23 cellular contexts compared by ENCODE assay signal in genomic region chr5:77707786-77708185, GRCh38.
DNase-seq lines count a peak whose midpoint lies in the region; TF ChIP-seq lines count a peak whose summit lies in the region.
"Had no signal": no experiment of that assay in that cellular context is flagged by ENCODE, and none has a peak within 500 bp of the region (broad histone marks: within the 10 kb centered on the region; RNA-seq: fewer than 3 reads in every experiment).

No MANE protein-coding gene starts in this region.

- H3K56ac ChIP-seq in H9 (ENCODE audit: insufficient read length, low read depth, low read length) = no peak overlapping the region

- DNase-seq in Calu3 = no peak
- DNase-seq in LHCN-M2 (ENCODE audit: low read depth) = peak; percentile 12
- peak; percentile 66 for DNase-seq in brain microvascular endothelial cell
- DNase-seq in left kidney (ENCODE audit: low read depth, low spot score) = peak; percentile 77
- DNase-seq in sigmoid colon = no peak
- DNase-seq in occipital lobe (lab: John Stamatoyannopoulos, UW) = no peak
- no peak for DNase-seq in H9
- DNase-seq: CD8-positive, alpha-beta memory T cell; DMS53; EL; GOT3; NCI-H1092 treated with DMSO at 0.1 percent for 48 hours; NCI-H1436 treated with DMSO at 0.1 percent for 48 hours; NCI-H1930; NCI-H2227 treated with DMSO at 0.1 percent for 48 hours; NCI-H510A; NCI-H748 treated with DMSO at 0.1 percent for 48 hours; PC-9; SHP77 treated with DMSO at 0.1 percent for 48 hours had no signal

- H4K8ac ChIP-seq in H9 (replicated peaks; ENCODE audit: insufficient read length, low read depth, low read length) = no peak overlapping the region

- H3K4me3 ChIP-seq in brain microvascular endothelial cell (ENCODE audit: low read depth, low read length) = no peak overlapping the region
- H3K4me3 ChIP-seq in sigmoid colon = no peak overlapping the region
- H3K4me3 ChIP-seq: K562, PC-9, SK-N-MC had no signal

- H2BK5ac ChIP-seq in H9 (ENCODE audit: insufficient read length, low read length) = no peak overlapping the region

- H3K14ac ChIP-seq in H9 (ENCODE audit: insufficient read depth, low read length) = no peak overlapping the region

- no peak overlapping the region for H3K18ac ChIP-seq in H9 (ENCODE audit: insufficient read length, low read depth, low read length)

- H3K23me2 ChIP-seq in H9 (ENCODE audit: insufficient read length, low read depth, low read length, poor library complexity, severe bottlenecking) = no peaks in the 10 kb centered on the region

- in situ Hi-C loops in brain microvascular endothelial cell (cut with HindIII; ENCODE audit: low pct_ligation_motif_present, low sequenced_read_pairs) = no loop called here

- no peak overlapping the region for H3K27ac ChIP-seq in brain microvascular endothelial cell
- H3K27ac ChIP-seq in sigmoid colon = no peak overlapping the region
- H3K27ac ChIP-seq in H9 (ENCODE audit: insufficient read length, low read depth, low read length) = no peak overlapping the region
- H3K27ac ChIP-seq: C4-2B, PC-9, RWPE1, SK-N-MC had no signal

- 0 out of 2 replicates have a peak, but pooled peaks cover 2% of the 10 kb centered on the region for H3K79me2 ChIP-seq in H9 (ENCODE audit: insufficient read depth, low read length)

- H2BK12ac ChIP-seq in H9 (ENCODE audit: insufficient read length, low read depth, low read length) = no peak overlapping the region

- H2BK20ac ChIP-seq in H9 (ENCODE audit: low read depth, low read length, poor library complexity, severe bottlenecking) = no peak overlapping the region

- H3K4me3 Mint-ChIP-seq in Calu3 (ENCODE audit: low read depth, unreplicated experiment) = no peak overlapping the region
- no peak overlapping the region for H3K4me3 Mint-ChIP-seq in H9

- TSS peak; percentile 3 for BruUV-seq in Calu3 (replicated peaks; lab: Mats Ljungman, UMichigan)

- H2AFZ ChIP-seq in H9 (ENCODE audit: low read length) = no peak overlapping the region
- H2AFZ ChIP-seq: PC-9 had no signal

- no peak overlapping the region for H4K91ac ChIP-seq in H9 (ENCODE audit: insufficient read length, low read depth, low read length)

- H3K23ac ChIP-seq in H9 (ENCODE audit: insufficient read length, low read depth, low read length) = no peak overlapping the region

- H4K5ac ChIP-seq in H9 (ENCODE audit: insufficient read length, low read depth, low read length) = no peak overlapping the region

- no peak overlapping the region for H2BK15ac ChIP-seq in H9 (ENCODE audit: low read depth, low read length)

- H2AK5ac ChIP-seq in H9 (ENCODE audit: insufficient read length, low read length) = no peak overlapping the region

- H3K27me3 ChIP-seq in brain microvascular endothelial cell (replicated peaks) = no peaks in the 10 kb centered on the region
- no peaks in the 10 kb centered on the region for H3K27me3 ChIP-seq in sigmoid colon
- H3K27me3 ChIP-seq in H9 (ENCODE audit: insufficient read depth, low read length) = no peaks in the 10 kb centered on the region

- TF ChIP-seq CTCF in Calu3 (IDR thresholded peaks at IDR 0.05; ENCODE audit: unreplicated experiment) (no peak), brain microvascular endothelial cell (IDR thresholded peaks at IDR 0.05; ENCODE audit: low read depth, low read length, missing control alignments) (no peak), sigmoid colon (IDR thresholded peaks at IDR 0.05) (no peak), H9 (conservative IDR thresholded peaks at IDR 0.05) (no peak)

- no peak for TF ChIP-seq EP300 in sigmoid colon (IDR thresholded peaks at IDR 0.05)

- H3K27ac Mint-ChIP-seq in Calu3 (ENCODE audit: unreplicated experiment) (no peak overlapping the region), H9 (no peak overlapping the region)

- H3K9me3 Mint-ChIP-seq in Calu3 (ENCODE audit: low read depth, unreplicated experiment) (no peaks in the 10 kb centered on the region), H9 (no peaks in the 10 kb centered on the region)
- H3K9me3 Mint-ChIP-seq: CD8-positive, alpha-beta memory T cell had no signal

- intact Hi-C loops in Calu3 (cut with micrococcal nuclease; ENCODE audit: unreplicated experiment) (no loop called here), sigmoid colon (cut with DNase I) (no loop called here)

- no peaks in the 10 kb centered on the region for H4K20me1 ChIP-seq in H9 (ENCODE audit: control insufficient read depth, insufficient read depth, insufficient read length)

- no peaks in the 10 kb centered on the region for H3K9me3 ChIP-seq in sigmoid colon
- no peaks in the 10 kb centered on the region for H3K9me3 ChIP-seq in H9 (ENCODE audit: control insufficient read depth, low read depth, low read length)

- H3K9ac ChIP-seq in H9 (ENCODE audit: extremely low read depth, insufficient read length, low read length) = no peak overlapping the region

- H3K4me1 ChIP-seq in sigmoid colon (no peaks in the 10 kb centered on the region), H9 (ENCODE audit: insufficient read depth, low read length) (no peaks in the 10 kb centered on the region)

- H3K4ac ChIP-seq in H9 (ENCODE audit: low read depth, low read length) = no peak overlapping the region

- H3K79me1 ChIP-seq in H9 (ENCODE audit: insufficient read depth, low read depth, low read length, poor library complexity, severe bottlenecking) = peaks cover under 1% of the 10 kb centered on the region

- CTCF ChIA-PET in Calu3 (lab: Charles Lee) = no interaction called here

- no peak for TF ChIP-seq POLR2A in sigmoid colon (IDR thresholded peaks at IDR 0.05)

- H3K4me1 Mint-ChIP-seq in Calu3 (ENCODE audit: low read depth, unreplicated experiment) = peaks cover 7% of the 10 kb centered on the region
- no peaks in the 10 kb centered on the region for H3K4me1 Mint-ChIP-seq in H9

- WGBS in sigmoid colon, 2 donors = 99 to 100% methylated on average over 2 of the region's 2 CpGs
- no CpG with 5 or more reads among the region's 2 CpGs for WGBS in H9 (ENCODE audit: extremely low coverage, insufficient read length, low lambda C conversion rate)

- no peak overlapping the region for H2BK120ac ChIP-seq in H9 (ENCODE audit: low read depth, low read length, poor library complexity, severe bottlenecking)

- H3K36me3 Mint-ChIP-seq in Calu3 (ENCODE audit: insufficient read depth, unreplicated experiment) = peaks cover 26% of the 10 kb centered on the region
- peaks cover 22 to 43% (median 39%) of the 10 kb centered on the region in 3 experiments; a peak in 6 of 7 replicates for H3K36me3 Mint-ChIP-seq in H9 (ENCODE audit: insufficient read depth in 1 of 3, low read depth in 3 of 3)

- H3K4me2 ChIP-seq in H9 (ENCODE audit: insufficient read depth, insufficient read length, low read length) = no peak overlapping the region
- H3K4me2 ChIP-seq: PC-9 had no signal

- no peaks in the 10 kb centered on the region for H3K27me3 Mint-ChIP-seq in Calu3 (ENCODE audit: unreplicated experiment)
- no peaks in the 10 kb centered on the region for H3K27me3 Mint-ChIP-seq in H9 (ENCODE audit: low read depth)
- H3K27me3 Mint-ChIP-seq: CD8-positive, alpha-beta memory T cell had no signal

- H3K36me3 ChIP-seq in brain microvascular endothelial cell (replicated peaks) = peaks cover 31% of the 10 kb centered on the region
- peaks cover 17 to 54% (median 26%) of the 10 kb centered on the region in 4 donors for H3K36me3 ChIP-seq in sigmoid colon

- no peak overlapping the region for H3T11ph ChIP-seq in H9 (ENCODE audit: low read length)

Comparison
In these comparisons a context has a peak if more than half of its experiments do, and no peak if none do; other contexts are left out.
1. DNase-seq: peak in LHCN-M2 (single experiment), brain microvascular endothelial cell (single experiment) and left kidney (single experiment); none in Calu3 (single experiment), sigmoid colon (single experiment), occipital lobe (single experiment) and H9 (single experiment).